ENCODE assay signal across 20 cellular contexts in the genomic region with DNA sequence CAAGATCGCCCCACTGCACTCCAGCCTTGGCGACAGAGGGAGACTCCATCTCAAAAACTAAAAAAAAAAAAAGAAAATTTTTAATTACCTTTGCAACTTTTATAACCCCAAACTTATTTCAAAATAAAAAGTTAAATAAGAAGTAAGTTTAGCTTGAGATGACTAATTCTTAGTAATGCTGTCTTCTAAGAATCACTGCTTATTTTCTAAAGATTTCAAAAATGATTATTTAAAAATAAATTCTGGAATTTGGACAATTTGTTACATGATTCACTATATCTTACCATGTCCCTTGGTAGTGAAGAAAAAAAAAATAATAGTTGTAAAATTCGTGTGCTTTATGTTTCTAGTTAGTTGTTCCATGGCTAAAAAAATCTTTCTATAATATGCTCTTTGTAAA.
"Had no signal": no experiment of that assay in that cellular context is flagged by ENCODE, and none has a peak within 500 bp of the region (broad histone marks: within the 10 kb centered on the region; RNA-seq: fewer than 3 reads in every experiment).

No MANE protein-coding gene starts in this region.

- H3K4me1 ChIP-seq: heart left ventricle, lower lobe of right lung, prostate gland, spleen, testis, vagina had no signal

- H3K27ac ChIP-seq: heart left ventricle, lower lobe of right lung, prostate gland, spleen, testis, vagina had no signal

- DNase-seq: activated CD4-positive, alpha-beta memory T cell treated with anti-CD3 and anti-CD28 coated beads for 36 hours; activated CD4-positive, alpha-beta T cell treated with anti-CD3 and anti-CD28 coated beads for 4 hours; activated CD4-positive, CD25-positive, alpha-beta regulatory T cell; activated naive CD4-positive, alpha-beta T cell treated with anti-CD3 and anti-CD28 coated beads, Interleukin-2, amount 10 ng/mL, durations not matched to agents 7 days and 5 days; activated T-cell treated with anti-CD3 and anti-CD28 coated beads, Interleukin-2, amount 50 U/mL, for 48 hours; cortex of kidney; erythroblast; heart left ventricle; lower lobe of right lung; naive B cell; occipital lobe; spleen; stimulated activated CD4-positive, alpha-beta T cell treated with anti-CD3 and anti-CD28 coated beads, Interleukin-4, amount 100 ng/mL, for 1 hour; stimulated activated naive CD4-positive, alpha-beta T cell; T1000; testis; trophoblast cell had no signal

- H3K27me3 ChIP-seq: heart left ventricle, spleen, testis, vagina had no signal

- H3K4me3 ChIP-seq: heart left ventricle, lower lobe of right lung, prostate gland, spleen, testis, vagina had no signal

- H3K36me3 ChIP-seq: heart left ventricle, lower lobe of right lung, prostate gland, spleen, vagina had no signal

- ATAC-seq: heart left ventricle, left lobe of liver, lower lobe of right lung had no signal

- H3K9me3 ChIP-seq: heart left ventricle, lower lobe of right lung, prostate gland, spleen, testis, vagina had no signal
